Comparison of ENCODE assay signal across 9 cellular contexts in genomic region chr5:15499528-15500325, GRCh38. TPM values are rescaled to one million over a fixed set of nuclear protein-coding genes. Genes with fewer than 3 reads are reported as not detected.
A peak's percentile ranks its signal among the peaks of the same experiment; 100 is the strongest.
DNase-seq lines count a peak whose midpoint lies in the region; ATAC-seq, FAIRE-seq and TF ChIP-seq lines count a peak whose summit lies in the region.
"Had no signal": no experiment of that assay in that cellular context is flagged by ENCODE, and none has a peak within 500 bp of the region (broad histone marks: within the 10 kb centered on the region; RNA-seq: fewer than 3 reads in every experiment).

Gene FBXL7 (plus strand): TSS chr5:15500180.

- intact Hi-C loops in activated CD4-positive, alpha-beta T cell treated with anti-CD3 and anti-CD28 coated beads for 36 hours (cut with DNase I, micrococcal nuclease), result no loop called here
- intact Hi-C loops in activated CD4-positive, alpha-beta T cell treated with anti-CD3 and anti-CD28 coated beads, Interleukin-2, amount 10 ng/mL, durations not matched to agents 24 days and 14 days (cut with micrococcal nuclease), result no loop called here
- intact Hi-C loops in esophagus squamous epithelium (cut with DNase I), result no loop called here

- peak within 1 kb of the TSS; percentile 44 to 87 (median 65) for H3K4me3 ChIP-seq in esophagus squamous epithelium

- H3K27ac Mint-ChIP-seq in activated CD4-positive, alpha-beta T cell treated with anti-CD3 and anti-CD28 coated beads for 36 hours, result no peak within 1 kb of the TSS
- no peak within 1 kb of the TSS for H3K27ac Mint-ChIP-seq in activated CD4-positive, alpha-beta T cell treated with anti-CD3 and anti-CD28 coated beads, Interleukin-2, amount 10 ng/mL, durations not matched to agents 24 days and 14 days

- POLR2A ChIA-PET in activated CD4-positive, alpha-beta T cell treated with anti-CD3 and anti-CD28 coated beads for 36 hours (lab: Charles Lee), result no interaction called here

- H3K36me3 Mint-ChIP-seq in activated CD4-positive, alpha-beta T cell treated with anti-CD3 and anti-CD28 coated beads for 36 hours (ENCODE audit: low read depth), result no peaks in the 10 kb centered on the region
- H3K36me3 Mint-ChIP-seq in activated CD4-positive, alpha-beta T cell treated with anti-CD3 and anti-CD28 coated beads, Interleukin-2, amount 10 ng/mL, durations not matched to agents 24 days and 14 days (ENCODE audit: low read depth), result no peaks in the 10 kb centered on the region

- peaks cover 8 to 43% (median 15%) of the 10 kb centered on the region in 3 donors for H3K4me1 ChIP-seq in esophagus squamous epithelium

- DNase-seq in activated CD4-positive, alpha-beta T cell treated with anti-CD3 and anti-CD28 coated beads for 36 hours, result peak; percentile 9
- no peak for DNase-seq in activated CD4-positive, alpha-beta T cell treated with anti-CD3 and anti-CD28 coated beads, Interleukin-2, amount 10 ng/mL, durations not matched to agents 24 days and 14 days
- DNase-seq in NCI-H82 treated with DMSO at 0.1 percent for 48 hours (lab: John Stamatoyannopoulos, UW; ENCODE audit: unreplicated experiment), result peak; percentile 6
- DNase-seq in esophagus squamous epithelium (lab: John Stamatoyannopoulos, UW), result no peak
- peak; percentile 88 for DNase-seq in midbrain (lab: John Stamatoyannopoulos, UW)
- peak; percentile 92 for DNase-seq in urothelium cell line (ENCODE audit: low spot score)
- no peak for DNase-seq in stimulated activated CD4-positive, alpha-beta T cell treated with anti-CD3 and anti-CD28 coated beads, Interleukin-12 subunit alpha, Interleukin-12 subunit beta, amount 100 ng/mL, for 4 hours
- no peak for DNase-seq in stimulated activated CD4-positive, alpha-beta T cell treated with anti-CD3 and anti-CD28 coated beads, Interleukin-2, amount 100 ng/mL, for 48 hours

- no peaks in the 10 kb centered on the region for H3K9me3 ChIP-seq in esophagus squamous epithelium

- TF ChIP-seq POLR2A in esophagus squamous epithelium (IDR thresholded peaks at IDR 0.05), result peak in 2 of 4 donors; percentile 46 to 50

- CTCF ChIA-PET in activated CD4-positive, alpha-beta T cell treated with anti-CD3 and anti-CD28 coated beads for 36 hours (lab: Charles Lee), result no interaction called here

- no peak within 1 kb of the TSS for H3K4me3 Mint-ChIP-seq in activated CD4-positive, alpha-beta T cell treated with anti-CD3 and anti-CD28 coated beads for 36 hours
- no peak within 1 kb of the TSS for H3K4me3 Mint-ChIP-seq in activated CD4-positive, alpha-beta T cell treated with anti-CD3 and anti-CD28 coated beads, Interleukin-2, amount 10 ng/mL, durations not matched to agents 24 days and 14 days

- peak in 1 of 6 experiments; percentile 9 for TF ChIP-seq CTCF in esophagus squamous epithelium (IDR thresholded peaks at IDR 0.05)

- no peak for FAIRE-seq in urothelium cell line (lab: Jason Lieb, UNC)
- FAIRE-seq: G401.6 had no signal

- ATAC-seq in activated CD4-positive, alpha-beta T cell treated with anti-CD3 and anti-CD28 coated beads for 36 hours, result no peak

- no peaks in the 10 kb centered on the region for H3K4me1 Mint-ChIP-seq in activated CD4-positive, alpha-beta T cell treated with anti-CD3 and anti-CD28 coated beads for 36 hours
- H3K4me1 Mint-ChIP-seq in activated CD4-positive, alpha-beta T cell treated with anti-CD3 and anti-CD28 coated beads, Interleukin-2, amount 10 ng/mL, durations not matched to agents 24 days and 14 days, result no peaks in the 10 kb centered on the region

- peaks cover 30% of the 10 kb centered on the region for H3K27me3 Mint-ChIP-seq in activated CD4-positive, alpha-beta T cell treated with anti-CD3 and anti-CD28 coated beads for 36 hours
- peaks cover 28% of the 10 kb centered on the region for H3K27me3 Mint-ChIP-seq in activated CD4-positive, alpha-beta T cell treated with anti-CD3 and anti-CD28 coated beads, Interleukin-2, amount 10 ng/mL, durations not matched to agents 24 days and 14 days

- H3K27ac ChIP-seq in esophagus squamous epithelium, result peak within 1 kb of the TSS; percentile 74 to 96 (median 90)

- H3K27me3 ChIP-seq in esophagus squamous epithelium, result peaks cover 0 to 14% (median 0%) of the 10 kb centered on the region in 4 donors

- H3K9me3 Mint-ChIP-seq in activated CD4-positive, alpha-beta T cell treated with anti-CD3 and anti-CD28 coated beads for 36 hours (ENCODE audit: low read depth), result peaks cover 2% of the 10 kb centered on the region
- no peaks in the 10 kb centered on the region for H3K9me3 Mint-ChIP-seq in activated CD4-positive, alpha-beta T cell treated with anti-CD3 and anti-CD28 coated beads, Interleukin-2, amount 10 ng/mL, durations not matched to agents 24 days and 14 days

- WGBS in esophagus squamous epithelium, 2 donors, result 2 to 4% methylated on average over 25 to 37 of the region's 61 CpGs

- H3K36me3 ChIP-seq in esophagus squamous epithelium, result no peaks in the 10 kb centered on the region

RNA-seq across cellular contexts. Expression of gene FBXL7, which starts in this region (rescaled TPM):
- not detected for total RNA-seq in activated CD4-positive, alpha-beta T cell treated with anti-CD3 and anti-CD28 coated beads for 36 hours
- not detected in 2 replicates for total RNA-seq in activated CD4-positive, alpha-beta T cell treated with anti-CD3 and anti-CD28 coated beads, Interleukin-2, amount 10 ng/mL, durations not matched to agents 24 days and 14 days
- 10 to 100 TPM in 1 of 4 donors, 1 to 10 TPM in 2, under 1 TPM in 1; 0.68 to 15.1 (median 2.8) TPM for total RNA-seq in esophagus squamous epithelium

Comparison
In these comparisons a context has a peak if more than half of its experiments do, and no peak if none do; other contexts are left out.
1. Peak in DNase-seq in activated CD4-positive, alpha-beta T cell treated with anti-CD3 and anti-CD28 coated beads for 36 hours; RNA of the gene not detected or under 1 TPM.
2. DNase-seq: peak in NCI-H82 treated with DMSO at 0.1 percent for 48 hours (single experiment), midbrain (single experiment) and urothelium cell line (single experiment); none in activated CD4-positive, alpha-beta T cell treated with anti-CD3 and anti-CD28 coated beads, Interleukin-2, amount 10 ng/mL, durations not matched to agents 24 days and 14 days (single experiment), esophagus squamous epithelium (single experiment), stimulated activated CD4-positive, alpha-beta T cell treated with anti-CD3 and anti-CD28 coated beads, Interleukin-12 subunit alpha, Interleukin-12 subunit beta, amount 100 ng/mL, for 4 hours (single experiment) and stimulated activated CD4-positive, alpha-beta T cell treated with anti-CD3 and anti-CD28 coated beads, Interleukin-2, amount 100 ng/mL, for 48 hours (0 of 2).